27 cellular contexts compared by ENCODE assay signal in genomic region chr17:63185420-63185819, GRCh38.
DNase-seq lines count a peak whose midpoint lies in the region; ATAC-seq and TF ChIP-seq lines count a peak whose summit lies in the region.
"Had no signal": no experiment of that assay in that cellular context is flagged by ENCODE, and none has a peak within 500 bp of the region (broad histone marks: within the 10 kb centered on the region; RNA-seq: fewer than 3 reads in every experiment).

No MANE protein-coding gene starts in this region.

- no peak overlapping the region for H3K9ac ChIP-seq in OCI-LY3 (ENCODE audit: low read length)
- H3K9ac ChIP-seq: BLaER1 had no signal

- peaks cover 10% of the 10 kb centered on the region for H3K9me3 Mint-ChIP-seq in stimulated activated memory B cell treated with anti-CD40 and anti-IgM and Interleukin-4, amounts not matched to agents 10 μg/mL and 1 μg/mL and 100 μg/mL, for 72 hours
- H3K9me3 Mint-ChIP-seq in activated T-helper 2 cell treated with anti-CD3 and anti-CD28 coated beads, Interferon-gamma antibody, Interleukin-2, Interleukin-4, amounts not matched to agents 10 μg/mL and 5 μg/mL and 100 μg/mL, durations not matched to agents 14 hours and 24 hours and 36 hours: no peaks in the 10 kb centered on the region
- H3K9me3 Mint-ChIP-seq: effector memory CD8-positive, alpha-beta T cell; T-helper 1 cell treated with Interleukin-12 subunit alpha and Interleukin-12 subunit beta and Interleukin-4 antibody, amounts not matched to agents 30 μg/mL and 1 μg/mL, for 36 hours had no signal

- no peak overlapping the region for H3K4me3 Mint-ChIP-seq in stimulated activated memory B cell treated with anti-CD40 and anti-IgM and Interleukin-4, amounts not matched to agents 10 μg/mL and 1 μg/mL and 100 μg/mL, for 72 hours
- H3K4me3 Mint-ChIP-seq in activated T-helper 2 cell treated with anti-CD3 and anti-CD28 coated beads, Interferon-gamma antibody, Interleukin-2, Interleukin-4, amounts not matched to agents 10 μg/mL and 5 μg/mL and 100 μg/mL, durations not matched to agents 14 hours and 24 hours and 36 hours (ENCODE audit: low read depth): no peak overlapping the region
- H3K4me3 Mint-ChIP-seq: activated naive CD8-positive, alpha-beta T cell treated with anti-CD3 and anti-CD28 coated beads for 36 hours; activated T-helper 17 cell treated with anti-CD3 and anti-CD28 coated beads, Interleukin-2, amount 50 U/mL, for 72 hours; effector memory CD8-positive, alpha-beta T cell; naive thymus-derived CD4-positive, alpha-beta T cell; T-helper 1 cell treated with Interleukin-12 subunit alpha and Interleukin-12 subunit beta and Interleukin-4 antibody, amounts not matched to agents 30 μg/mL and 1 μg/mL, for 36 hours had no signal

- H3K79me2 ChIP-seq in OCI-LY3 (ENCODE audit: low read length): no peaks in the 10 kb centered on the region

- H4K20me1 ChIP-seq in OCI-LY3 (ENCODE audit: insufficient read depth, low read length): no peaks in the 10 kb centered on the region
- H4K20me1 ChIP-seq: BLaER1 had no signal

- H3K9me3 ChIP-seq in OCI-LY3 (ENCODE audit: insufficient read depth, low read length): no peaks in the 10 kb centered on the region
- H3K9me3 ChIP-seq: BLaER1, SJCRH30 had no signal

- H3K36me3 ChIP-seq in OCI-LY3 (replicated peaks; ENCODE audit: low read depth, low read length): no peaks in the 10 kb centered on the region
- H3K36me3 ChIP-seq: BLaER1, SJCRH30, stomach had no signal

- no peak overlapping the region for H3K4me2 ChIP-seq in OCI-LY3 (ENCODE audit: low read length)
- H3K4me2 ChIP-seq: BLaER1, PC-9 had no signal

- no peak overlapping the region for H3K27ac ChIP-seq in OCI-LY3 (ENCODE audit: low read length)
- H3K27ac ChIP-seq: BLaER1, PC-9, SJCRH30, stomach had no signal

- intact Hi-C loops in activated T-helper 2 cell treated with anti-CD3 and anti-CD28 coated beads, Interferon-gamma antibody, Interleukin-2, Interleukin-4, amounts not matched to agents 10 μg/mL and 5 μg/mL and 100 μg/mL, durations not matched to agents 14 hours and 24 hours and 36 hours (cut with micrococcal nuclease): no loop called here

- no peaks in the 10 kb centered on the region for H3K27me3 ChIP-seq in OCI-LY3 (ENCODE audit: low read depth, low read length)
- H3K27me3 ChIP-seq: BLaER1, SJCRH30, stomach had no signal

- no peaks in the 10 kb centered on the region for H3K27me3 Mint-ChIP-seq in stimulated activated memory B cell treated with anti-CD40 and anti-IgM and Interleukin-4, amounts not matched to agents 10 μg/mL and 1 μg/mL and 100 μg/mL, for 72 hours
- no peaks in the 10 kb centered on the region for H3K27me3 Mint-ChIP-seq in activated T-helper 2 cell treated with anti-CD3 and anti-CD28 coated beads, Interferon-gamma antibody, Interleukin-2, Interleukin-4, amounts not matched to agents 10 μg/mL and 5 μg/mL and 100 μg/mL, durations not matched to agents 14 hours and 24 hours and 36 hours (ENCODE audit: low read depth)
- H3K27me3 Mint-ChIP-seq: activated naive CD8-positive, alpha-beta T cell treated with anti-CD3 and anti-CD28 coated beads for 36 hours; activated T-helper 17 cell treated with anti-CD3 and anti-CD28 coated beads, Interleukin-2, amount 50 U/mL, for 72 hours; effector memory CD8-positive, alpha-beta T cell; naive thymus-derived CD4-positive, alpha-beta T cell had no signal

- H3K4me1 Mint-ChIP-seq in stimulated activated memory B cell treated with anti-CD40 and anti-IgM and Interleukin-4, amounts not matched to agents 10 μg/mL and 1 μg/mL and 100 μg/mL, for 72 hours: peaks cover 14% of the 10 kb centered on the region
- H3K4me1 Mint-ChIP-seq in activated T-helper 2 cell treated with anti-CD3 and anti-CD28 coated beads, Interferon-gamma antibody, Interleukin-2, Interleukin-4, amounts not matched to agents 10 μg/mL and 5 μg/mL and 100 μg/mL, durations not matched to agents 14 hours and 24 hours and 36 hours (ENCODE audit: low read depth): peaks cover 4% of the 10 kb centered on the region
- H3K4me1 Mint-ChIP-seq: activated T-helper 17 cell treated with anti-CD3 and anti-CD28 coated beads, Interleukin-2, amount 50 U/mL, for 72 hours; naive thymus-derived CD4-positive, alpha-beta T cell had no signal

- no peak overlapping the region for H3K4me3 ChIP-seq in OCI-LY3 (ENCODE audit: low read length)
- H3K4me3 ChIP-seq: BLaER1, PC-9, SJCRH30, stomach had no signal

- TF ChIP-seq CTCF in OCI-LY3 (IDR thresholded peaks at IDR 0.05; ENCODE audit: low read depth, low read length): peak; percentile 40

- DNase-seq in ELR (ENCODE audit: low read depth) (peak; percentile 11), fibroblast of peridontal ligament (ENCODE audit: extremely low read depth) (peak; percentile 57)
- DNase-seq in activated T-helper 2 cell treated with anti-CD3 and anti-CD28 coated beads, Interferon-gamma antibody, Interleukin-2, Interleukin-4, amounts not matched to agents 10 μg/mL and 5 μg/mL and 100 μg/mL, durations not matched to agents 14 hours and 24 hours and 36 hours (ENCODE audit: low spot score): no peak
- DNase-seq in activated CD4-positive, alpha-beta T cell treated with anti-CD3 and anti-CD28 coated beads, Interleukin-2, amount 50 U/mL, for 1 hour: no peak
- DNase-seq in activated CD4-positive, alpha-beta T cell treated with anti-CD3 and anti-CD28 coated beads for 48 hours: no peak
- DNase-seq: activated CD8-positive, alpha-beta memory T cell treated with anti-CD3 and anti-CD28 coated beads, Interleukin-2, amount 50 U/mL, for 4 hours; activated naive CD8-positive, alpha-beta T cell treated with anti-CD3 and anti-CD28 coated beads for 36 hours; effector memory CD8-positive, alpha-beta T cell; Kasumi-1; left cardiac atrium; naive thymus-derived CD4-positive, alpha-beta T cell; NCI-H1105; NCI-H2081; NCI-H446; PC-9; retina; SJCRH30; stimulated activated CD4-positive, alpha-beta T cell treated with anti-CD3 and anti-CD28 coated beads, Interleukin-4, amount 100 ng/mL, for 24 hours; stomach; trophoblast cell had no signal

- H3K36me3 Mint-ChIP-seq in stimulated activated memory B cell treated with anti-CD40 and anti-IgM and Interleukin-4, amounts not matched to agents 10 μg/mL and 1 μg/mL and 100 μg/mL, for 72 hours: peaks cover 10% of the 10 kb centered on the region
- no peaks in the 10 kb centered on the region for H3K36me3 Mint-ChIP-seq in activated T-helper 2 cell treated with anti-CD3 and anti-CD28 coated beads, Interferon-gamma antibody, Interleukin-2, Interleukin-4, amounts not matched to agents 10 μg/mL and 5 μg/mL and 100 μg/mL, durations not matched to agents 14 hours and 24 hours and 36 hours (ENCODE audit: low read depth)

- no peak for ATAC-seq in stimulated activated memory B cell treated with anti-CD40 and anti-IgM and Interleukin-4, amounts not matched to agents 10 μg/mL and 1 μg/mL and 100 μg/mL, for 72 hours
- ATAC-seq in GM18519 (IDR thresholded peaks at IDR 0.05; ENCODE audit: low FRiP score, unreplicated experiment): no peak
- ATAC-seq: activated T-helper 17 cell treated with anti-CD3 and anti-CD28 coated beads, Interleukin-2, amount 50 U/mL, for 72 hours; effector memory CD8-positive, alpha-beta T cell; esophagus mucosa; left cardiac atrium; naive thymus-derived CD4-positive, alpha-beta T cell had no signal

- H3K27ac Mint-ChIP-seq in stimulated activated memory B cell treated with anti-CD40 and anti-IgM and Interleukin-4, amounts not matched to agents 10 μg/mL and 1 μg/mL and 100 μg/mL, for 72 hours: peak overlapping the region; percentile 35
- no peak overlapping the region for H3K27ac Mint-ChIP-seq in activated T-helper 2 cell treated with anti-CD3 and anti-CD28 coated beads, Interferon-gamma antibody, Interleukin-2, Interleukin-4, amounts not matched to agents 10 μg/mL and 5 μg/mL and 100 μg/mL, durations not matched to agents 14 hours and 24 hours and 36 hours
- H3K27ac Mint-ChIP-seq: activated naive CD8-positive, alpha-beta T cell treated with anti-CD3 and anti-CD28 coated beads for 36 hours; activated T-helper 17 cell treated with anti-CD3 and anti-CD28 coated beads, Interleukin-2, amount 50 U/mL, for 72 hours; naive thymus-derived CD4-positive, alpha-beta T cell; T-helper 1 cell treated with Interleukin-12 subunit alpha and Interleukin-12 subunit beta and Interleukin-4 antibody, amounts not matched to agents 30 μg/mL and 1 μg/mL, for 36 hours had no signal

- peaks cover 14% of the 10 kb centered on the region for H3K4me1 ChIP-seq in OCI-LY3 (ENCODE audit: low read length)
- H3K4me1 ChIP-seq: BLaER1, stomach had no signal

- no peak overlapping the region for H2AFZ ChIP-seq in OCI-LY3 (ENCODE audit: low read depth, low read length)
- H2AFZ ChIP-seq: PC-9 had no signal

Comparison
In these comparisons a context has a peak if more than half of its experiments do, and no peak if none do; other contexts are left out.
1. DNase-seq: peak in ELR (single experiment) and fibroblast of peridontal ligament (single experiment); none in activated T-helper 2 cell treated with anti-CD3 and anti-CD28 coated beads, Interferon-gamma antibody, Interleukin-2, Interleukin-4, amounts not matched to agents 10 μg/mL and 5 μg/mL and 100 μg/mL, durations not matched to agents 14 hours and 24 hours and 36 hours (single experiment), activated CD4-positive, alpha-beta T cell treated with anti-CD3 and anti-CD28 coated beads, Interleukin-2, amount 50 U/mL, for 1 hour (single experiment) and activated CD4-positive, alpha-beta T cell treated with anti-CD3 and anti-CD28 coated beads for 48 hours (single experiment).